Comparison of ENCODE assay signal across 16 cellular contexts in genomic region chr7:42574693-42575084, GRCh38.
A peak's percentile ranks its signal among the peaks of the same experiment; 100 is the strongest.
DNase-seq lines count a peak whose midpoint lies in the region; ATAC-seq and TF ChIP-seq lines count a peak whose summit lies in the region.
"Had no signal": no experiment of that assay in that cellular context is flagged by ENCODE, and none has a peak within 500 bp of the region (broad histone marks: within the 10 kb centered on the region; RNA-seq: fewer than 3 reads in every experiment).

No MANE protein-coding gene starts in this region.

- H3K36me3 ChIP-seq in RWPE2 (ENCODE audit: low read depth) = no peaks in the 10 kb centered on the region
- no peaks in the 10 kb centered on the region for H3K36me3 ChIP-seq in psoas muscle (ENCODE audit: insufficient read depth in 1 of 2, low read depth in 1 of 2)

- H3K4me3 ChIP-seq in RWPE2 (ENCODE audit: severe bottlenecking) = no peak overlapping the region
- no peak overlapping the region for H3K4me3 ChIP-seq in fibroblast of pulmonary artery (replicated peaks; ENCODE audit: low read depth, low read length)
- no peak overlapping the region for H3K4me3 ChIP-seq in psoas muscle
- no peak overlapping the region for H3K4me3 ChIP-seq in right cardiac atrium (ENCODE audit: low read length)
- H3K4me3 ChIP-seq: body of pancreas, SK-N-MC had no signal

- TF ChIP-seq CTCF in RWPE2 (IDR thresholded peaks at IDR 0.05; ENCODE audit: poor library complexity, severe bottlenecking) (peak; percentile 45), fibroblast of pulmonary artery (IDR thresholded peaks at IDR 0.05; ENCODE audit: low read length, missing control alignments) (peak; percentile 26), psoas muscle (IDR thresholded peaks at IDR 0.05) (peak; percentile 11)

- H3K9me3 ChIP-seq in RWPE2 (ENCODE audit: severe bottlenecking) = peaks cover 3% of the 10 kb centered on the region
- H3K9me3 ChIP-seq in psoas muscle = peaks cover 7% of the 10 kb centered on the region
- no peaks in the 10 kb centered on the region for H3K9me3 ChIP-seq in right cardiac atrium (ENCODE audit: control insufficient read depth, low read length)
- H3K9me3 ChIP-seq: body of pancreas had no signal

- H3K4me1 ChIP-seq in RWPE2 (ENCODE audit: insufficient read depth, poor library complexity, severe bottlenecking) (peaks cover 3% of the 10 kb centered on the region), psoas muscle (no peaks in the 10 kb centered on the region), right cardiac atrium (ENCODE audit: control insufficient read depth, insufficient read depth, low read length) (no peaks in the 10 kb centered on the region)

- DNase-seq in GM03348 (ENCODE audit: low spot score) (peak; percentile 37), RWPE2 (ENCODE audit: low spot score) (no peak), fibroblast of pulmonary artery (ENCODE audit: low read depth) (peak; percentile 11), psoas muscle (no peak), DMS153 treated with DMSO at 0.1 percent for 48 hours (lab: John Stamatoyannopoulos, UW; ENCODE audit: unreplicated experiment) (no peak), right cardiac atrium (no peak), left colon (no peak)
- DNase-seq: activated CD4-positive, CD25-positive, alpha-beta regulatory T cell treated with anti-CD3 and anti-CD28 coated beads, Interleukin-2, amount 50 U/mL, for 72 hours; body of pancreas; COR-L47; erythroblast; NCI-H446; occipital lobe; stimulated activated CD4-positive, alpha-beta T cell treated with anti-CD3 and anti-CD28 coated beads, Interleukin-4, amount 100 ng/mL, for 4 hours had no signal

- intact Hi-C loops in psoas muscle (cut with DNase I) (loop anchor here in 1 of 2 donors (5.0 to 10.0 kb wide), 2 partner anchors 322 to 600 kb away; no protein-coding TSS in a partner anchor), right cardiac atrium (cut with DNase I) (no loop called here), left colon (cut with DNase I, micrococcal nuclease) (no loop called here)

- H3K27me3 ChIP-seq in RWPE2 (ENCODE audit: insufficient read depth, poor library complexity, severe bottlenecking) = no peaks in the 10 kb centered on the region
- peaks cover 0 to 4% (median 0%) of the 10 kb centered on the region in 3 donors for H3K27me3 ChIP-seq in psoas muscle (ENCODE audit: insufficient read depth in 3 of 3, low read length in 2 of 3)
- H3K27me3 ChIP-seq in right cardiac atrium (ENCODE audit: control insufficient read depth, insufficient read depth) = no peaks in the 10 kb centered on the region
- H3K27me3 ChIP-seq: body of pancreas had no signal

- H3K27ac ChIP-seq in RWPE2 (ENCODE audit: poor library complexity, severe bottlenecking) = no peak overlapping the region
- no peak overlapping the region for H3K27ac ChIP-seq in psoas muscle
- H3K27ac ChIP-seq in right cardiac atrium (ENCODE audit: low read length) = no peak overlapping the region
- H3K27ac ChIP-seq: body of pancreas, SK-N-MC had no signal

- ATAC-seq in RWPE2 (ENCODE audit: low read depth) (no peak), psoas muscle (no peak), GM19463 (IDR thresholded peaks at IDR 0.05; ENCODE audit: unreplicated experiment) (no peak), right cardiac atrium (no peak), left colon (no peak)

- WGBS in psoas muscle, 3 donors = 82 to 93% (median 82%) methylated on average over 3 of the region's 3 CpGs
- WGBS in right cardiac atrium = 79% methylated on average over 3 of the region's 3 CpGs

Comparison
In these comparisons a context has a peak if more than half of its experiments do, and no peak if none do; other contexts are left out.
1. DNase-seq: peak in GM03348 (single experiment) and fibroblast of pulmonary artery (single experiment); none in RWPE2 (single experiment), psoas muscle (0 of 2), DMS153 treated with DMSO at 0.1 percent for 48 hours (single experiment), right cardiac atrium (0 of 3) and left colon (0 of 2).
2. Peak in every context shown above with its lines, with median percentiles within 50 percentile points of each other: CTCF ChIP-seq.